Comparison of ENCODE assay signal across 2 cellular contexts in the genomic region with DNA sequence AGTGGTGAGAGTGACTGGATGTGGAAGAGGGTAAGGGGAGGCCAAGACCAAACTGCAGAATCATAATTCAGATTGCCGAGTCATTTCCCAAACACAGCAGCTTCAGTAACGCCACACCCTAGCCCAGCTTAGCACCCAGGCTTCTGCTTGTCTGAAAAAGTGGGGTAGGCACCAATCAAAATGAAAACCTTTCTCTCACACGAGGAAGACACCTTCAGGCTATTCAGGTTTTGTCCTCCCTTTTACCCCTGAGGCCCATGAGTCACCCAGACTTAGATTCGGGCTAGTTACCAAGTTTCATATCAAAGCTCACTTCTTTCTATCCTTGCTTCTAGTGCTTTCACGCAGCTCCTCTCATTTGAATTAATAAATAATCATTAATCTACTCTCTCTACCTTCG.
TF ChIP-seq lines count a peak whose summit lies in the region.

No MANE protein-coding gene starts in this region.

TF ChIP-seq in H1, 55 proteins besides CTCF, POLR2A, EP300 and RAD21:
- no peak for TF ChIP-seq CREB1 (IDR thresholded peaks at IDR 0.05)
- no peak for TF ChIP-seq BCL11A (IDR thresholded peaks at IDR 0.05; ENCODE audit: low read depth in 2 of 2, low read length in 2 of 2)
- TF ChIP-seq JUN (IDR thresholded peaks at IDR 0.05; ENCODE audit: low read depth, low read length) = no peak
- TF ChIP-seq KDM5A (IDR thresholded peaks at IDR 0.05; ENCODE audit: low read length) = no peak

TF ChIP-seq in HepG2, 621 proteins besides CTCF, POLR2A, EP300 and RAD21:
- TF ChIP-seq SSRP1 (CRISPR knock-in tag; IDR thresholded peaks at IDR 0.05) = no peak
- no peak for TF ChIP-seq CREM (IDR thresholded peaks at IDR 0.05)
- no peak for TF ChIP-seq CREM (CRISPR knock-in tag; IDR thresholded peaks at IDR 0.05)
- no peak for TF ChIP-seq ZMAT3 (CRISPR knock-in tag; conservative IDR thresholded peaks at IDR 0.05)
- TF ChIP-seq ZNF780A (CRISPR knock-in tag; IDR thresholded peaks at IDR 0.05) = no peak
- no peak for TF ChIP-seq HIVEP1 (CRISPR knock-in tag; IDR thresholded peaks at IDR 0.05)
- no peak for TF ChIP-seq ZMYM2 (CRISPR knock-in tag; IDR thresholded peaks at IDR 0.05)
- TF ChIP-seq EED (CRISPR knock-in tag; IDR thresholded peaks at IDR 0.05) = no peak
- TF ChIP-seq, protein P1, sequence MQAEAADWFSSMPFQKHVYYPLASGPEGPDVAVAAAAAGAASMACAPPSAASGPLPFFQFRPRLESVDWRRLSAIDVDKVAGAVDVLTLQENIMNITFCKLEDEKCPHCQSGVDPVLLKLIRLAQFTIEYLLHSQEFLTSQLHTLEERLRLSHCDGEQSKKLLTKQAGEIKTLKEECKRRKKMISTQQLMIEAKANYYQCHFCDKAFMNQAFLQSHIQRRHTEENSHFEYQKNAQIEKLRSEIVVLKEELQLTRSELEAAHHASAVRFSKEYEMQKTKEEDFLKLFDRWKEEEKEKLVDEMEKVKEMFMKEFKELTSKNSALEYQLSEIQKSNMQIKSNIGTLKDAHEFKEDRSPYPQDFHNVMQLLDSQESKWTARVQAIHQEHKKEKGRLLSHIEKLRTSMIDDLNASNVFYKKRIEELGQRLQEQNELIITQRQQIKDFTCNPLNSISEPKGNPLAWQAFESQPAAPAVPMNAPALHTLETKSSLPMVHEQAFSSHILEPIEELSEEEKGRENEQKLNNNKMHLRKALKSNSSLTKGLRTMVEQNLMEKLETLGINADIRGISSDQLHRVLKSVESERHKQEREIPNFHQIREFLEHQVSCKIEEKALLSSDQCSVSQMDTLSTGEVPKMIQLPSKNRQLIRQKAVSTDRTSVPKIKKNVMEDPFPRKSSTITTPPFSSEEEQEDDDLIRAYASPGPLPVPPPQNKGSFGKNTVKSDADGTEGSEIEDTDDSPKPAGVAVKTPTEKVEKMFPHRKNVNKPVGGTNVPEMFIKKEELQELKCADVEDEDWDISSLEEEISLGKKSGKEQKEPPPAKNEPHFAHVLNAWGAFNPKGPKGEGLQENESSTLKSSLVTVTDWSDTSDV (CRISPR knock-in tag; IDR thresholded peaks at IDR 0.05) = no peak
- no peak for TF ChIP-seq NCOA2 (CRISPR knock-in tag; IDR thresholded peaks at IDR 0.05)
- no peak for TF ChIP-seq KDM6A (CRISPR knock-in tag; IDR thresholded peaks at IDR 0.05; ENCODE audit: low read depth)
- TF ChIP-seq ZNF3 (CRISPR knock-in tag; IDR thresholded peaks at IDR 0.05) = no peak
- no peak for TF ChIP-seq RAD51 (IDR thresholded peaks at IDR 0.05; ENCODE audit: borderline replicate concordance)
- no peak for TF ChIP-seq NFYB (CRISPR knock-in tag; IDR thresholded peaks at IDR 0.05)
- no peak for TF ChIP-seq CENPX (CRISPR knock-in tag; IDR thresholded peaks at IDR 0.05)
TF ChIP-seq in HepG2: peak in this region for 0.
